ENCODE assay signal across 8 cellular contexts in genomic region chr19:57279418-57280164, GRCh38. TPM values are rescaled to one million over a fixed set of nuclear protein-coding genes. Genes with fewer than 3 reads are reported as not detected.
DNase-seq lines count a peak whose midpoint lies in the region; ATAC-seq and TF ChIP-seq lines count a peak whose summit lies in the region.

No MANE protein-coding gene starts in this region.

- no peaks in the 10 kb centered on the region for H3K27me3 Mint-ChIP-seq in activated naive CD4-positive, alpha-beta T cell treated with anti-CD3 and anti-CD28 coated beads, Interleukin-2, amount 10 ng/mL, durations not matched to agents 7 days and 5 days
- H3K27me3 Mint-ChIP-seq in glutamatergic neuron (ENCODE audit: unreplicated experiment): peaks cover 3% of the 10 kb centered on the region

- H3K4me3 Mint-ChIP-seq in activated naive CD4-positive, alpha-beta T cell treated with anti-CD3 and anti-CD28 coated beads, Interleukin-2, amount 10 ng/mL, durations not matched to agents 7 days and 5 days: no peak overlapping the region
- H3K4me3 Mint-ChIP-seq in glutamatergic neuron (ENCODE audit: unreplicated experiment): no peak overlapping the region

- peak overlapping the region; percentile 95 to 98 for H3K27ac ChIP-seq in thoracic aorta

- in situ Hi-C loops in HAP-1 (cut with MboI; ENCODE audit: low sequenced_read_pairs): no loop called here

- H3K36me3 ChIP-seq in HAP-1 (replicated peaks) (peaks cover 17% of the 10 kb centered on the region), MG63 (peaks cover 35% of the 10 kb centered on the region), thoracic aorta (peaks cover 8% of the 10 kb centered on the region)

- peak; percentile 97 for ATAC-seq in omental fat pad (ENCODE audit: low FRiP score)
- ATAC-seq in thoracic aorta (ENCODE audit: insufficient number of reproducible peaks, low FRiP score, low read depth): peak; percentile 94

- no peak overlapping the region for H3K27ac Mint-ChIP-seq in activated naive CD4-positive, alpha-beta T cell treated with anti-CD3 and anti-CD28 coated beads, Interleukin-2, amount 10 ng/mL, durations not matched to agents 7 days and 5 days
- H3K27ac Mint-ChIP-seq in glutamatergic neuron (ENCODE audit: unreplicated experiment): no peak overlapping the region

- H3K4me3 ChIP-seq in HAP-1: peak overlapping the region; percentile 98
- peak overlapping the region; percentile 78 for H3K4me3 ChIP-seq in MG63
- H3K4me3 ChIP-seq in thoracic aorta: peak overlapping the region; percentile 89

- H3K27me3 ChIP-seq in HAP-1 (ENCODE audit: low read depth) (no peaks in the 10 kb centered on the region), MG63 (no peaks in the 10 kb centered on the region), thoracic aorta (replicated peaks; ENCODE audit: insufficient read depth) (no peaks in the 10 kb centered on the region)

- H3K4me1 ChIP-seq in HAP-1: peaks cover 17% of the 10 kb centered on the region
- H3K4me1 ChIP-seq in thoracic aorta (ENCODE audit: control insufficient read depth in 1 of 2, low read depth in 2 of 2): peaks cover 17 to 18% of the 10 kb centered on the region in 2 donors

- peaks cover 28% of the 10 kb centered on the region for H3K4me1 Mint-ChIP-seq in activated naive CD4-positive, alpha-beta T cell treated with anti-CD3 and anti-CD28 coated beads, Interleukin-2, amount 10 ng/mL, durations not matched to agents 7 days and 5 days
- peaks cover 12% of the 10 kb centered on the region for H3K4me1 Mint-ChIP-seq in glutamatergic neuron (ENCODE audit: low read depth, unreplicated experiment)

- H3K9me3 Mint-ChIP-seq in activated naive CD4-positive, alpha-beta T cell treated with anti-CD3 and anti-CD28 coated beads, Interleukin-2, amount 10 ng/mL, durations not matched to agents 7 days and 5 days: peaks cover 7% of the 10 kb centered on the region
- peaks cover 7% of the 10 kb centered on the region for H3K9me3 Mint-ChIP-seq in glutamatergic neuron (ENCODE audit: unreplicated experiment)

- H3K9me3 ChIP-seq in HAP-1: no peaks in the 10 kb centered on the region
- no peaks in the 10 kb centered on the region for H3K9me3 ChIP-seq in MG63
- no peaks in the 10 kb centered on the region for H3K9me3 ChIP-seq in thoracic aorta

- peak; percentile 91 for DNase-seq in GM04504 (ENCODE audit: low read depth)
- peak; percentile 87 to 91 for DNase-seq in HAP-1 (ENCODE audit: low spot score in 2 of 2)
- peak; percentile 96 for DNase-seq in MG63
- peak; percentile 76 for DNase-seq in SHP77 treated with DMSO at 0.1 percent for 48 hours (lab: John Stamatoyannopoulos, UW)
- peak; percentile 85 for DNase-seq in activated naive CD4-positive, alpha-beta T cell treated with anti-CD3 and anti-CD28 coated beads, Interleukin-2, amount 10 ng/mL, durations not matched to agents 7 days and 5 days
- DNase-seq in glutamatergic neuron: peak; percentile 85
- peak; percentile 82 for DNase-seq in omental fat pad (ENCODE audit: low spot score)
- DNase-seq in thoracic aorta (ENCODE audit: low spot score): peak; percentile 84

- CTCF ChIA-PET in activated naive CD4-positive, alpha-beta T cell treated with anti-CD3 and anti-CD28 coated beads, Interleukin-2, amount 10 ng/mL, durations not matched to agents 7 days and 5 days (lab: Charles Lee): no interaction called here

- TF ChIP-seq CTCF in glutamatergic neuron (IDR thresholded peaks at IDR 0.05; ENCODE audit: partially characterized antibody, unreplicated experiment) (no peak), omental fat pad (IDR thresholded peaks at IDR 0.05) (no peak), thoracic aorta (IDR thresholded peaks at IDR 0.05) (no peak)

- H3K36me3 Mint-ChIP-seq in activated naive CD4-positive, alpha-beta T cell treated with anti-CD3 and anti-CD28 coated beads, Interleukin-2, amount 10 ng/mL, durations not matched to agents 7 days and 5 days: peaks cover 42% of the 10 kb centered on the region
- no peaks in the 10 kb centered on the region for H3K36me3 Mint-ChIP-seq in glutamatergic neuron (ENCODE audit: unreplicated experiment)

RNA-seq across cellular contexts. Expression of gene ZNF460, which starts 0.7 kb away (rescaled TPM):
- total RNA-seq in MG63 (2014; rRNA removed; shearing (Covaris generic); ENCODE audit: low replicate concordance): 24.9 and 37.9 TPM in 2 replicates
- total RNA-seq in glutamatergic neuron (ENCODE audit: unreplicated experiment) (62.1 TPM), omental fat pad (100 to 1,000 TPM in 2 of 4 donors, 10 to 100 TPM in 2; 46.5 to 163 (median 104) TPM), thoracic aorta (100 to 1,000 TPM in 1 of 2 donors, 10 to 100 TPM in 1; 81.4 to 118 TPM)

RNA-seq across cellular contexts. Expression of gene ZNF805, which starts 39.2 kb away (rescaled TPM):
- 7.7 and 12.7 TPM in 2 replicates for total RNA-seq in MG63 (2014; rRNA removed; shearing (Covaris generic); ENCODE audit: low replicate concordance)
- total RNA-seq in glutamatergic neuron (ENCODE audit: unreplicated experiment) (15.5 TPM), omental fat pad (10 to 100 TPM; 14.8 to 21.6 (median 19.4) TPM), thoracic aorta (10 to 100 TPM; 23.0 to 30.7 TPM)

RNA-seq across cellular contexts. Expression of gene ZNF543, which starts 40.7 kb away (rescaled TPM):
- total RNA-seq in MG63 (2014; rRNA removed; shearing (Covaris generic); ENCODE audit: low replicate concordance): 7.6 and 10.0 TPM in 2 replicates
- total RNA-seq in glutamatergic neuron (ENCODE audit: unreplicated experiment) (16.7 TPM), omental fat pad (1 to 10 TPM; 5.6 to 8.4 (median 7.3) TPM), thoracic aorta (1 to 10 TPM; 7.6 to 9.7 TPM)

RNA-seq across cellular contexts. Expression of gene AURKC, which starts 48.8 kb away (rescaled TPM):
- total RNA-seq in MG63 (2014; rRNA removed; shearing (Covaris generic); ENCODE audit: low replicate concordance): 0.39 and 0.46 TPM in 2 replicates
- total RNA-seq in glutamatergic neuron (ENCODE audit: unreplicated experiment) (2.8 TPM), omental fat pad (1 to 10 TPM in 2 of 4 donors, under 1 TPM in 1, not detected in 1; 0.69 to 2.2 (median 1.7) TPM), thoracic aorta (1 to 10 TPM; 1.1 to 2.2 TPM)

Comparison
In these comparisons a context has a peak if more than half of its experiments do, and no peak if none do; other contexts are left out.
1. Peak in every context shown above with its lines: DNase-seq, ATAC-seq, H3K4me3 ChIP-seq and H3K27ac ChIP-seq.